ENCODE assay signal across 1 cellular context in the genomic region with DNA sequence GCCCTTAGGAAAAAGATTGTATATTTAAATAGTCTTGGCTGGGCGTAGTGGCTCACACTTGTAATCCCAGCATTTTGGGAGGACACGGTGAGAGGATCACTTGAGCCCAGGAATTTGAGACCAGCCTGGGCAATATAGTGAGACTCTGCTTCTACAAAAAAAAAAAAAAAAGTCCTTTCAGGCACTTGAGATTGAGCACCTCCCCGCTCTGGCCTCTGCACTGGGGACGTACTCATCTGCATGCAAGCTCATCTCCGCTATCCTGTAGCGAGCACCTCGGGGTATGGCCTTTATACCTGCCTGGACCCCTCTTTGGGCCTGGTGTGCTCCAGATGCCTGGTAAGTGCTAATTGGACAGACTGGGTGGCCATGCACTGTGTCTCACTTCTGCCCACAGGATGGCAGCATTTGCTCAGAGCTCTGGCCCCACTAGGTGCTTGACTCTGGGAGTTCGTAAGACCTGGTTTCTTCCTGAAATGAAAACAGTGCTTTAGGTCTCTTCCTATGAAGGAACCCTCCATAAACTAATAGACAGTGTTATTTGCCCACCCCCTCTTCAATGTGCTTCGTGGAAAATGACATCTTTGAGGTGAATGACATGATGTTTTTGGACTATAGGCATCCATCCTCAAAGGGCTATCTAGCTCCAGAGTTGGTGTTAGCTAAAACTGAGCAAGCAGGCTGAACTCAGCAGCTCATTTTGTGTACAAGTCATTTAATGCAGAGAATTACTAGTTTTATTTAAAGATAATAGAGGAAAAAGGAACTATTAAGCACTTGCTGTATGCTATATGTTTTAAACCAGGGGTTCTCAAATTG.
TF ChIP-seq lines count a peak whose summit lies in the region.

No MANE protein-coding gene starts in this region.

TF ChIP-seq in GM12878, 131 proteins besides CTCF, POLR2A, EP300 and RAD21 (continued from another document):
- TF ChIP-seq PAX5 (IDR thresholded peaks at IDR 0.05; ENCODE audit: borderline replicate concordance, low read depth, low read length), result 0 out of 2 replicates have a peak, but pooled peaks have one; percentile 8
- no peak for TF ChIP-seq TCF3 (IDR thresholded peaks at IDR 0.05; ENCODE audit: borderline replicate concordance, insufficient read depth, low read depth, low read length)
- TF ChIP-seq KAT2A (conservative IDR thresholded peaks at IDR 0.05; ENCODE audit: control insufficient read depth, low read depth, low read length), result no peak
- TF ChIP-seq, protein P1, sequence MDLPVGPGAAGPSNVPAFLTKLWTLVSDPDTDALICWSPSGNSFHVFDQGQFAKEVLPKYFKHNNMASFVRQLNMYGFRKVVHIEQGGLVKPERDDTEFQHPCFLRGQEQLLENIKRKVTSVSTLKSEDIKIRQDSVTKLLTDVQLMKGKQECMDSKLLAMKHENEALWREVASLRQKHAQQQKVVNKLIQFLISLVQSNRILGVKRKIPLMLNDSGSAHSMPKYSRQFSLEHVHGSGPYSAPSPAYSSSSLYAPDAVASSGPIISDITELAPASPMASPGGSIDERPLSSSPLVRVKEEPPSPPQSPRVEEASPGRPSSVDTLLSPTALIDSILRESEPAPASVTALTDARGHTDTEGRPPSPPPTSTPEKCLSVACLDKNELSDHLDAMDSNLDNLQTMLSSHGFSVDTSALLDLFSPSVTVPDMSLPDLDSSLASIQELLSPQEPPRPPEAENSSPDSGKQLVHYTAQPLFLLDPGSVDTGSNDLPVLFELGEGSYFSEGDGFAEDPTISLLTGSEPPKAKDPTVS (IDR thresholded peaks at IDR 0.05; ENCODE audit: low read depth, low read length), result no peak
- no peak for TF ChIP-seq LARP7 (IDR thresholded peaks at IDR 0.05)
- TF ChIP-seq POU2F2 (IDR thresholded peaks at IDR 0.05; ENCODE audit: borderline replicate concordance, low read depth, low read length), result 0 out of 3 replicates have a peak, but pooled peaks have one; percentile 47
- TF ChIP-seq, protein P2, sequence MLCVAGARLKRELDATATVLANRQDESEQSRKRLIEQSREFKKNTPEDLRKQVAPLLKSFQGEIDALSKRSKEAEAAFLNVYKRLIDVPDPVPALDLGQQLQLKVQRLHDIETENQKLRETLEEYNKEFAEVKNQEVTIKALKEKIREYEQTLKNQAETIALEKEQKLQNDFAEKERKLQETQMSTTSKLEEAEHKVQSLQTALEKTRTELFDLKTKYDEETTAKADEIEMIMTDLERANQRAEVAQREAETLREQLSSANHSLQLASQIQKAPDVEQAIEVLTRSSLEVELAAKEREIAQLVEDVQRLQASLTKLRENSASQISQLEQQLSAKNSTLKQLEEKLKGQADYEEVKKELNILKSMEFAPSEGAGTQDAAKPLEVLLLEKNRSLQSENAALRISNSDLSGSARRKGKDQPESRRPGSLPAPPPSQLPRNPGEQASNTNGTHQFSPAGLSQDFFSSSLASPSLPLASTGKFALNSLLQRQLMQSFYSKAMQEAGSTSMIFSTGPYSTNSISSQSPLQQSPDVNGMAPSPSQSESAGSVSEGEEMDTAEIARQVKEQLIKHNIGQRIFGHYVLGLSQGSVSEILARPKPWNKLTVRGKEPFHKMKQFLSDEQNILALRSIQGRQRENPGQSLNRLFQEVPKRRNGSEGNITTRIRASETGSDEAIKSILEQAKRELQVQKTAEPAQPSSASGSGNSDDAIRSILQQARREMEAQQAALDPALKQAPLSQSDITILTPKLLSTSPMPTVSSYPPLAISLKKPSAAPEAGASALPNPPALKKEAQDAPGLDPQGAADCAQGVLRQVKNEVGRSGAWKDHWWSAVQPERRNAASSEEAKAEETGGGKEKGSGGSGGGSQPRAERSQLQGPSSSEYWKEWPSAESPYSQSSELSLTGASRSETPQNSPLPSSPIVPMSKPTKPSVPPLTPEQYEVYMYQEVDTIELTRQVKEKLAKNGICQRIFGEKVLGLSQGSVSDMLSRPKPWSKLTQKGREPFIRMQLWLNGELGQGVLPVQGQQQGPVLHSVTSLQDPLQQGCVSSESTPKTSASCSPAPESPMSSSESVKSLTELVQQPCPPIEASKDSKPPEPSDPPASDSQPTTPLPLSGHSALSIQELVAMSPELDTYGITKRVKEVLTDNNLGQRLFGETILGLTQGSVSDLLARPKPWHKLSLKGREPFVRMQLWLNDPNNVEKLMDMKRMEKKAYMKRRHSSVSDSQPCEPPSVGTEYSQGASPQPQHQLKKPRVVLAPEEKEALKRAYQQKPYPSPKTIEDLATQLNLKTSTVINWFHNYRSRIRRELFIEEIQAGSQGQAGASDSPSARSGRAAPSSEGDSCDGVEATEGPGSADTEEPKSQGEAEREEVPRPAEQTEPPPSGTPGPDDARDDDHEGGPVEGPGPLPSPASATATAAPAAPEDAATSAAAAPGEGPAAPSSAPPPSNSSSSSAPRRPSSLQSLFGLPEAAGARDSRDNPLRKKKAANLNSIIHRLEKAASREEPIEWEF (IDR thresholded peaks at IDR 0.05; ENCODE audit: insufficient replicate concordance, low read depth, low read length), result no peak
- no peak for TF ChIP-seq TCF12 (IDR thresholded peaks at IDR 0.05; ENCODE audit: low read depth, low read length)
- no peak for TF ChIP-seq ZBED1 (IDR thresholded peaks at IDR 0.05; ENCODE audit: borderline replicate concordance)
- TF ChIP-seq SMAD5 (IDR thresholded peaks at IDR 0.05; ENCODE audit: low read depth), result no peak
- TF ChIP-seq NFXL1 (IDR thresholded peaks at IDR 0.05; ENCODE audit: borderline replicate concordance), result no peak
- 0 out of 2 replicates have a peak, but pooled peaks have one; percentile 48 for TF ChIP-seq SMARCA5 (IDR thresholded peaks at IDR 0.05)
- no peak for TF ChIP-seq STAT3 (IDR thresholded peaks at IDR 0.05; ENCODE audit: low read depth, low read length)
- TF ChIP-seq NR2F1 (conservative IDR thresholded peaks at IDR 0.05), result no peak
- TF ChIP-seq RCOR1 (conservative IDR thresholded peaks at IDR 0.05; ENCODE audit: low read depth, low read length), result no peak
- TF ChIP-seq IRF4 (IDR thresholded peaks at IDR 0.05; ENCODE audit: low read depth, low read length), result no peak
- no peak for TF ChIP-seq SMAD1 (IDR thresholded peaks at IDR 0.05; ENCODE audit: low read depth, partially characterized antibody)
- no peak for TF ChIP-seq NFYA (IDR thresholded peaks at IDR 0.05; ENCODE audit: borderline replicate concordance, low read depth, low read length)
- TF ChIP-seq CHD4 (IDR thresholded peaks at IDR 0.05), result no peak
- TF ChIP-seq BACH1 (IDR thresholded peaks at IDR 0.05; ENCODE audit: borderline replicate concordance), result no peak
- TF ChIP-seq YY1 (IDR thresholded peaks at IDR 0.05; ENCODE audit: low read depth, low read length), result peak; percentile 87
- TF ChIP-seq SREBF2 (IDR thresholded peaks at IDR 0.05; ENCODE audit: low read length), result no peak
- no peak for TF ChIP-seq MEF2B (IDR thresholded peaks at IDR 0.05; ENCODE audit: partially characterized antibody, poor library complexity, severe bottlenecking)
- TF ChIP-seq ZNF24 (IDR thresholded peaks at IDR 0.05), result peak; percentile 30; the same call in 1 of the 2 replicates
- no peak for TF ChIP-seq MYC (IDR thresholded peaks at IDR 0.05; ENCODE audit: insufficient read depth, insufficient read length, insufficient replicate concordance, low read length, severe bottlenecking)
- no peak for TF ChIP-seq RAD51 (IDR thresholded peaks at IDR 0.05)
- peak; percentile 98 for TF ChIP-seq SMC3 (IDR thresholded peaks at IDR 0.05; ENCODE audit: borderline replicate concordance, low read length)
- TF ChIP-seq IKZF2 (IDR thresholded peaks at IDR 0.05), result no peak
- TF ChIP-seq RBBP5 (conservative IDR thresholded peaks at IDR 0.05), result no peak
- no peak for TF ChIP-seq TAF1 (IDR thresholded peaks at IDR 0.05; ENCODE audit: borderline replicate concordance, low read depth, low read length)
- no peak for TF ChIP-seq SUZ12 (IDR thresholded peaks at IDR 0.05; ENCODE audit: unreplicated experiment)
- TF ChIP-seq, protein P3, sequence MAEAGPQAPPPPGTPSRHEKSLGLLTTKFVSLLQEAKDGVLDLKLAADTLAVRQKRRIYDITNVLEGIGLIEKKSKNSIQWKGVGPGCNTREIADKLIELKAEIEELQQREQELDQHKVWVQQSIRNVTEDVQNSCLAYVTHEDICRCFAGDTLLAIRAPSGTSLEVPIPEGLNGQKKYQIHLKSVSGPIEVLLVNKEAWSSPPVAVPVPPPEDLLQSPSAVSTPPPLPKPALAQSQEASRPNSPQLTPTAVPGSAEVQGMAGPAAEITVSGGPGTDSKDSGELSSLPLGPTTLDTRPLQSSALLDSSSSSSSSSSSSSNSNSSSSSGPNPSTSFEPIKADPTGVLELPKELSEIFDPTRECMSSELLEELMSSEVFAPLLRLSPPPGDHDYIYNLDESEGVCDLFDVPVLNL (IDR thresholded peaks at IDR 0.05; ENCODE audit: low read depth, low read length), result no peak
- TF ChIP-seq WRNIP1 (IDR thresholded peaks at IDR 0.05; ENCODE audit: borderline replicate concordance, low read depth, low read length), result no peak
- TF ChIP-seq ZNF274 (IDR thresholded peaks at IDR 0.05; ENCODE audit: insufficient read depth, insufficient read length), result no peak
- TF ChIP-seq, protein P4, sequence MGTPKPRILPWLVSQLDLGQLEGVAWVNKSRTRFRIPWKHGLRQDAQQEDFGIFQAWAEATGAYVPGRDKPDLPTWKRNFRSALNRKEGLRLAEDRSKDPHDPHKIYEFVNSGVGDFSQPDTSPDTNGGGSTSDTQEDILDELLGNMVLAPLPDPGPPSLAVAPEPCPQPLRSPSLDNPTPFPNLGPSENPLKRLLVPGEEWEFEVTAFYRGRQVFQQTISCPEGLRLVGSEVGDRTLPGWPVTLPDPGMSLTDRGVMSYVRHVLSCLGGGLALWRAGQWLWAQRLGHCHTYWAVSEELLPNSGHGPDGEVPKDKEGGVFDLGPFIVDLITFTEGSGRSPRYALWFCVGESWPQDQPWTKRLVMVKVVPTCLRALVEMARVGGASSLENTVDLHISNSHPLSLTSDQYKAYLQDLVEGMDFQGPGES (IDR thresholded peaks at IDR 0.05), result no peak
- TF ChIP-seq RB1 (IDR thresholded peaks at IDR 0.05; ENCODE audit: borderline replicate concordance), result no peak; the same call in 1 of the 2 replicates
- no peak for TF ChIP-seq GABPA (IDR thresholded peaks at IDR 0.05; ENCODE audit: low read depth)
- no peak for TF ChIP-seq BRCA1 (IDR thresholded peaks at IDR 0.05; ENCODE audit: low read depth, low read length)
- TF ChIP-seq, protein P5, sequence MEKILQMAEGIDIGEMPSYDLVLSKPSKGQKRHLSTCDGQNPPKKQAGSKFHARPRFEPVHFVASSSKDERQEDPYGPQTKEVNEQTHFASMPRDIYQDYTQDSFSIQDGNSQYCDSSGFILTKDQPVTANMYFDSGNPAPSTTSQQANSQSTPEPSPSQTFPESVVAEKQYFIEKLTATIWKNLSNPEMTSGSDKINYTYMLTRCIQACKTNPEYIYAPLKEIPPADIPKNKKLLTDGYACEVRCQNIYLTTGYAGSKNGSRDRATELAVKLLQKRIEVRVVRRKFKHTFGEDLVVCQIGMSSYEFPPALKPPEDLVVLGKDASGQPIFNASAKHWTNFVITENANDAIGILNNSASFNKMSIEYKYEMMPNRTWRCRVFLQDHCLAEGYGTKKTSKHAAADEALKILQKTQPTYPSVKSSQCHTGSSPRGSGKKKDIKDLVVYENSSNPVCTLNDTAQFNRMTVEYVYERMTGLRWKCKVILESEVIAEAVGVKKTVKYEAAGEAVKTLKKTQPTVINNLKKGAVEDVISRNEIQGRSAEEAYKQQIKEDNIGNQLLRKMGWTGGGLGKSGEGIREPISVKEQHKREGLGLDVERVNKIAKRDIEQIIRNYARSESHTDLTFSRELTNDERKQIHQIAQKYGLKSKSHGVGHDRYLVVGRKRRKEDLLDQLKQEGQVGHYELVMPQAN (conservative IDR thresholded peaks at IDR 0.05), result no peak
- no peak for TF ChIP-seq ETV6 (conservative IDR thresholded peaks at IDR 0.05 in 1 of 2, IDR thresholded peaks at IDR 0.05 in 1 of 2; ENCODE audit: borderline replicate concordance in 1 of 2, low read depth in 1 of 2)
- TF ChIP-seq MYB (IDR thresholded peaks at IDR 0.05; ENCODE audit: borderline replicate concordance, low read depth, low read length), result no peak
- no peak for TF ChIP-seq ZZZ3 (IDR thresholded peaks at IDR 0.05; ENCODE audit: control insufficient read depth, insufficient read length, low read depth)
- TF ChIP-seq, protein P6, sequence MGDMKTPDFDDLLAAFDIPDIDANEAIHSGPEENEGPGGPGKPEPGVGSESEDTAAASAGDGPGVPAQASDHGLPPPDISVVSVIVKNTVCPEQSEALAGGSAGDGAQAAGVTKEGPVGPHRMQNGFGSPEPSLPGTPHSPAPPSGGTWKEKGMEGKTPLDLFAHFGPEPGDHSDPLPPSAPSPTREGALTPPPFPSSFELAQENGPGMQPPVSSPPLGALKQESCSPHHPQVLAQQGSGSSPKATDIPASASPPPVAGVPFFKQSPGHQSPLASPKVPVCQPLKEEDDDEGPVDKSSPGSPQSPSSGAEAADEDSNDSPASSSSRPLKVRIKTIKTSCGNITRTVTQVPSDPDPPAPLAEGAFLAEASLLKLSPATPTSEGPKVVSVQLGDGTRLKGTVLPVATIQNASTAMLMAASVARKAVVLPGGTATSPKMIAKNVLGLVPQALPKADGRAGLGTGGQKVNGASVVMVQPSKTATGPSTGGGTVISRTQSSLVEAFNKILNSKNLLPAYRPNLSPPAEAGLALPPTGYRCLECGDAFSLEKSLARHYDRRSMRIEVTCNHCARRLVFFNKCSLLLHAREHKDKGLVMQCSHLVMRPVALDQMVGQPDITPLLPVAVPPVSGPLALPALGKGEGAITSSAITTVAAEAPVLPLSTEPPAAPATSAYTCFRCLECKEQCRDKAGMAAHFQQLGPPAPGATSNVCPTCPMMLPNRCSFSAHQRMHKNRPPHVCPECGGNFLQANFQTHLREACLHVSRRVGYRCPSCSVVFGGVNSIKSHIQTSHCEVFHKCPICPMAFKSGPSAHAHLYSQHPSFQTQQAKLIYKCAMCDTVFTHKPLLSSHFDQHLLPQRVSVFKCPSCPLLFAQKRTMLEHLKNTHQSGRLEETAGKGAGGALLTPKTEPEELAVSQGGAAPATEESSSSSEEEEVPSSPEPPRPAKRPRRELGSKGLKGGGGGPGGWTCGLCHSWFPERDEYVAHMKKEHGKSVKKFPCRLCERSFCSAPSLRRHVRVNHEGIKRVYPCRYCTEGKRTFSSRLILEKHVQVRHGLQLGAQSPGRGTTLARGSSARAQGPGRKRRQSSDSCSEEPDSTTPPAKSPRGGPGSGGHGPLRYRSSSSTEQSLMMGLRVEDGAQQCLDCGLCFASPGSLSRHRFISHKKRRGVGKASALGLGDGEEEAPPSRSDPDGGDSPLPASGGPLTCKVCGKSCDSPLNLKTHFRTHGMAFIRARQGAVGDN (IDR thresholded peaks at IDR 0.05), result no peak
